In genomic region chr4:125664091-125664767, GRCh38 we compare ENCODE assay signal across 16 cellular contexts.
"Had no signal": no experiment of that assay in that cellular context is flagged by ENCODE, and none has a peak within 500 bp of the region (broad histone marks: within the 10 kb centered on the region; RNA-seq: fewer than 3 reads in every experiment).

No MANE protein-coding gene starts in this region.

- H3K4me1 ChIP-seq: esophagus muscularis mucosa, prostate gland, sigmoid colon, tibial artery, uterus had no signal

- H3K4me1 Mint-ChIP-seq: stimulated activated effector memory CD8-positive, alpha-beta T cell treated with anti-CD3 and anti-CD28 coated beads, Interleukin-12 subunit alpha, Interleukin-12 subunit beta, amount 100 ng/mL, for 72 hours; T-helper 17 cell had no signal

- H3K27me3 Mint-ChIP-seq: natural killer cell treated with Interleukin-12 subunit alpha and Interleukin-12 subunit beta and Interleukin-15 and Interleukin-18, amount 100 ng/mL, for 72 hours; T-helper 17 cell had no signal

- H3K27ac Mint-ChIP-seq: natural killer cell treated with Interleukin-12 subunit alpha and Interleukin-12 subunit beta and Interleukin-15 and Interleukin-18, amount 100 ng/mL, for 72 hours; stimulated activated effector memory CD8-positive, alpha-beta T cell treated with anti-CD3 and anti-CD28 coated beads, Interleukin-12 subunit alpha, Interleukin-12 subunit beta, amount 100 ng/mL, for 72 hours; T-helper 17 cell had no signal

- H3K36me3 ChIP-seq: esophagus muscularis mucosa, prostate gland, sigmoid colon, tibial artery, uterus had no signal

- DNase-seq: activated naive CD4-positive, alpha-beta T cell; activated T-cell treated with anti-CD3 and anti-CD28 coated beads for 4 hours; aorta; hippocampal formation; left ventricle myocardium superior; sigmoid colon; stimulated activated CD4-positive, alpha-beta T cell treated with anti-CD3 and anti-CD28 coated beads, Interleukin-12 subunit alpha, Interleukin-12 subunit beta, amount 100 ng/mL, for 4 hours; stimulated activated CD4-positive, alpha-beta T cell treated with anti-CD3 and anti-CD28 coated beads, Interleukin-2, amount 100 ng/mL, for 24 hours; T-helper 17 cell; tibial artery; uterus had no signal

- H3K4me3 ChIP-seq: esophagus muscularis mucosa, prostate gland, sigmoid colon, tibial artery, uterus had no signal

- H3K27me3 ChIP-seq: esophagus muscularis mucosa, sigmoid colon, tibial artery, uterus had no signal

- H3K36me3 Mint-ChIP-seq: natural killer cell treated with Interleukin-12 subunit alpha and Interleukin-12 subunit beta and Interleukin-15 and Interleukin-18, amount 100 ng/mL, for 72 hours; stimulated activated effector memory CD8-positive, alpha-beta T cell treated with anti-CD3 and anti-CD28 coated beads, Interleukin-12 subunit alpha, Interleukin-12 subunit beta, amount 100 ng/mL, for 72 hours had no signal

- H3K4me3 Mint-ChIP-seq: natural killer cell treated with Interleukin-12 subunit alpha and Interleukin-12 subunit beta and Interleukin-15 and Interleukin-18, amount 100 ng/mL, for 72 hours; stimulated activated effector memory CD8-positive, alpha-beta T cell treated with anti-CD3 and anti-CD28 coated beads, Interleukin-12 subunit alpha, Interleukin-12 subunit beta, amount 100 ng/mL, for 72 hours; T-helper 17 cell had no signal

- H3K27ac ChIP-seq: esophagus muscularis mucosa, prostate gland, sigmoid colon, tibial artery, uterus had no signal

- ATAC-seq: activated CD4-positive, CD25-positive, alpha-beta regulatory T cell treated with anti-CD3 and anti-CD28 coated beads, Interleukin-2, amount 50 U/mL, for 24 hours; left ventricle myocardium superior; stimulated activated effector memory CD8-positive, alpha-beta T cell treated with anti-CD3 and anti-CD28 coated beads, Interleukin-12 subunit alpha, Interleukin-12 subunit beta, amount 100 ng/mL, for 72 hours; T-helper 17 cell had no signal

- H3K9me3 Mint-ChIP-seq: natural killer cell treated with Interleukin-12 subunit alpha and Interleukin-12 subunit beta and Interleukin-15 and Interleukin-18, amount 100 ng/mL, for 72 hours had no signal

- H3K9me3 ChIP-seq: esophagus muscularis mucosa, prostate gland, sigmoid colon, tibial artery, uterus had no signal
